8 cellular contexts compared by ENCODE assay signal in the genomic region with DNA sequence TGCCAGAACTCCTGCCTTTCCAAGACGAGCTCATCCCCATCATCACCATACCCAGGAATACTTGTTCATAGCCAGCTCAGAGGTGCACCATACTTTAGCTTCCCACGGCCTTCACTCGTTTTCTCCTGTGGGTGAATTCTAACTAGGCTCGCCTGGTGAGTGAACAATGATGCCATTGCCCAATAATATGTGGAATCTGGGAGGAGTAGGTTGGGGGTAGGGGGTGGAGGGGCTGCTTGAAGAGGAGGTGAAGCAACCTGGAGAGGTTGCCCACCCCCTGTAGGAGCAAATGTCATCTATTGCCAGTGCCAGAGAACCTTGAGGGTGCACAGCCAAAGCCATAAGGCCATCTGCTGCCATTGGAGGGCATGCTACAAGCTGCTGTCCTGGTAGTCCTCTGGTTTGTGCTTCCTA. TPM values are rescaled to one million over a fixed set of nuclear protein-coding genes. Genes with fewer than 3 reads are reported as not detected.
DNase-seq lines count a peak whose midpoint lies in the region; ATAC-seq and TF ChIP-seq lines count a peak whose summit lies in the region.

No MANE protein-coding gene starts in this region.

- no peak overlapping the region for H3K27ac ChIP-seq in ovary

- WGBS in ovary, 3 donors: 33 to 57% (median 39%) methylated on average over 4 of the region's 4 CpGs
- 31 to 41% methylated on average over 4 of the region's 4 CpGs for WGBS in lower leg skin, 2 donors

- H3K4me3 ChIP-seq in GM12864 (ENCODE audit: low read depth, low read length) (peak overlapping the region; percentile 59), NB4 (ENCODE audit: low read depth, low read length) (peak overlapping the region; percentile 62), endocrine pancreas (ENCODE audit: control insufficient read depth, insufficient read depth, low read length) (peak overlapping the region; percentile 62), ovary (peak overlapping the region; percentile 60), lower leg skin (ENCODE audit: low read depth, poor library complexity, severe bottlenecking) (no peak overlapping the region)

- TF ChIP-seq CTCF in GM12864 (IDR thresholded peaks at IDR 0.05; ENCODE audit: low read depth, low read length, missing control alignments) (no peak), NB4 (IDR thresholded peaks at IDR 0.05; ENCODE audit: low read depth, low read length) (no peak), ovary (IDR thresholded peaks at IDR 0.05) (no peak), lower leg skin (IDR thresholded peaks at IDR 0.05) (no peak)

- DNase-seq in GM12864 (ENCODE audit: low read depth) (no peak), NB4 (ENCODE audit: low read depth) (peak; percentile 10), ovary (no peak), lower leg skin (ENCODE audit: low spot score in 2 of 2) (no peak), cerebellar nuclear complex (lab: John Stamatoyannopoulos, UW) (no peak)
- no peak for DNase-seq in activated CD4-positive, CD25-positive, alpha-beta regulatory T cell treated with anti-CD3 and anti-CD28 coated beads, Interleukin-2, amount 50 U/mL, for 72 hours

- intact Hi-C loops in ovary (cut with DNase I): loop anchor here in 1 of 4 donors (10.0 kb wide), 2 partner anchors 147 to 153 kb away; partner anchors contain the start of gene ZNF197
- intact Hi-C loops in lower leg skin (cut with DNase I; ENCODE audit: low total_unique reads): no loop called here

- TF ChIP-seq POLR2A in NB4 (IDR thresholded peaks at IDR 0.05; ENCODE audit: extremely low read depth, insufficient read length) (no peak), ovary (IDR thresholded peaks at IDR 0.05) (no peak), lower leg skin (IDR thresholded peaks at IDR 0.05) (no peak)

- TF ChIP-seq EP300 in ovary (IDR thresholded peaks at IDR 0.05): no peak

- H3K27me3 ChIP-seq in endocrine pancreas (ENCODE audit: control insufficient read depth, insufficient read depth, low read length) (no peaks in the 10 kb centered on the region), ovary (no peaks in the 10 kb centered on the region)

- H3K36me3 ChIP-seq in endocrine pancreas (ENCODE audit: control insufficient read depth, insufficient read depth, low read length) (no peaks in the 10 kb centered on the region), ovary (no peaks in the 10 kb centered on the region)

- H3K9me3 ChIP-seq in endocrine pancreas (ENCODE audit: control insufficient read depth, low read length) (no peaks in the 10 kb centered on the region), ovary (no peaks in the 10 kb centered on the region)

- ATAC-seq in HG02610 (IDR thresholded peaks at IDR 0.05; ENCODE audit: unreplicated experiment): no peak

- H3K9ac ChIP-seq in endocrine pancreas (ENCODE audit: control insufficient read depth, insufficient read depth, low read length): peak overlapping the region; percentile 84

- H3K4me1 ChIP-seq in endocrine pancreas (ENCODE audit: control insufficient read depth, insufficient read depth, low read length) (peaks cover 7% of the 10 kb centered on the region), ovary (ENCODE audit: insufficient read depth) (peaks cover 1% of the 10 kb centered on the region)

RNA-seq across cellular contexts. Expression of gene ZNF445, which starts 0.6 kb away (rescaled TPM):
- total RNA-seq in ovary: 10 to 100 TPM in 5 of 7 donors, 1 to 10 TPM in 2; 5.2 to 30.3 (median 25.9) TPM
- 10 to 100 TPM in 1 of 2 donors, 1 to 10 TPM in 1; 6.7 to 11.6 TPM for polyA plus RNA-seq in ovary
- 1 to 10 TPM; 4.8 to 7.0 (median 6.0) TPM for total RNA-seq in lower leg skin
